10 cellular contexts compared by ENCODE assay signal in the genomic region with DNA sequence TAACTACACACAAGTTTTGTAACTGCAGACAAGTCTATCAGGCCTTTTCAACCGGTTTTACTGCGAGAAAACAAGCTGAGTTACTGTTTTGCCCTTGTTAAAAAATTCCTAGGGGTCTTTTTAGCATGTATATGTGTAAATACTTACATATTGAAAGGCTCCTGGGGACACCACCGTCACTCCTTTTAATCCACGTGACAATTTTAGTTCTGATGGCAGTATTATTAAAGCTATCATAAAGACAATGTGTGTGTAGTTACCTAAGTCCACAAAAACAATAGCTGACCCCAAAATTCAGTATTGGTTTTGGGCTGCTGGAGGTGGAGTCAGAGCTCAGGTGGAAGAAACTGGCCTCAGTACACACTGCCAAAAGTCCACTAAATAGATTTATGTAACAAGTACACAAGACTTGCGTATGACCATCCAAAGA. TPM values are rescaled to one million over a fixed set of nuclear protein-coding genes. Genes with fewer than 3 reads are reported as not detected.
DNase-seq lines count a peak whose midpoint lies in the region; ATAC-seq, FAIRE-seq and TF ChIP-seq lines count a peak whose summit lies in the region.
"Had no signal": no experiment of that assay in that cellular context is flagged by ENCODE, and none has a peak within 500 bp of the region (broad histone marks: within the 10 kb centered on the region; RNA-seq: fewer than 3 reads in every experiment).

No MANE protein-coding gene starts in this region.

- H3K56ac ChIP-seq in H1 (replicated peaks; ENCODE audit: insufficient read length, low read depth, low read length): no peak overlapping the region

- no TSS peak for BruUV-seq in PC-3 (replicated peaks; lab: Mats Ljungman, UMichigan)

- no peaks in the 10 kb centered on the region for H4K20me1 ChIP-seq in PC-3 (ENCODE audit: low read length)
- no peaks in the 10 kb centered on the region for H4K20me1 ChIP-seq in H1 (replicated peaks in 1 of 2; ENCODE audit: control insufficient read depth in 1 of 2, insufficient read depth in 2 of 2, low read length in 2 of 2)

- no peaks in the 10 kb centered on the region for H3K36me3 ChIP-seq in PC-3 (ENCODE audit: low read depth, low read length)
- H3K36me3 ChIP-seq in H1 (ENCODE audit: control insufficient read depth in 2 of 4, insufficient read depth in 4 of 4, low read length in 3 of 4): no peaks in the 10 kb centered on the region
- H3K36me3 ChIP-seq in psoas muscle (ENCODE audit: insufficient read depth in 1 of 2, low read depth in 1 of 2): no peaks in the 10 kb centered on the region
- no peaks in the 10 kb centered on the region for H3K36me3 ChIP-seq in Peyer's patch
- H3K36me3 ChIP-seq: ovary had no signal

- H3F3A ChIP-seq in PC-3 (ENCODE audit: low read length, unreplicated experiment): peaks cover 26% of the 10 kb centered on the region

- TF ChIP-seq POLR2A in H1 (IDR thresholded peaks at IDR 0.05; ENCODE audit: control extremely low read depth in 1 of 2, low read depth in 2 of 2, low read length in 2 of 2) (no peak), Peyer's patch (IDR thresholded peaks at IDR 0.05) (no peak)

- H3K4me3 ChIP-seq in PC-3 (ENCODE audit: low read length) (peak overlapping the region; percentile 71), H1 (ENCODE audit: extremely low read depth in 1 of 4, insufficient read depth in 2 of 4, low read depth in 3 of 4, low read length in 4 of 4) (no peak overlapping the region), psoas muscle (peak overlapping the region; percentile 61), Peyer's patch (peak overlapping the region in 1 of 4 donors; percentile 58)

- no peak for ATAC-seq in PC-3
- ATAC-seq in psoas muscle: no peak
- ATAC-seq in HG03039 (IDR thresholded peaks at IDR 0.05; ENCODE audit: unreplicated experiment): no peak

- no peaks in the 10 kb centered on the region for H3K23me2 ChIP-seq in H1 (ENCODE audit: low read depth, low read length)

- no peaks in the 10 kb centered on the region for H3K9me2 ChIP-seq in PC-3 (replicated peaks; ENCODE audit: low read length)

- H2BK15ac ChIP-seq in H1 (ENCODE audit: low read length): no peak overlapping the region

- no peak overlapping the region for H2BK12ac ChIP-seq in H1 (ENCODE audit: low read depth, low read length)

- H3K27ac ChIP-seq in PC-3 (ENCODE audit: low read length) (peak overlapping the region; percentile 74), H1 (ENCODE audit: low read depth, low read length) (0 out of 2 replicates have a peak overlapping the region, but pooled peaks have one; percentile 22), psoas muscle (no peak overlapping the region), Peyer's patch (peak overlapping the region in 2 of 4 donors; percentile 97 to 98)
- H3K27ac ChIP-seq: ovary had no signal

- H3K23ac ChIP-seq in H1 (ENCODE audit: insufficient read length): no peak overlapping the region

- no peak overlapping the region for H2BK20ac ChIP-seq in H1 (ENCODE audit: low read length)

- no peak for TF ChIP-seq RAD21 in H1 (IDR thresholded peaks at IDR 0.05 in 1 of 2, conservative IDR thresholded peaks at IDR 0.05 in 1 of 2; ENCODE audit: low read depth in 2 of 2, low read length in 2 of 2)

- H3K4me1 Mint-ChIP-seq in T-helper 1 cell treated with Interleukin-12 subunit alpha and Interleukin-12 subunit beta and Interleukin-4 antibody, amounts not matched to agents 30 μg/mL and 1 μg/mL, for 36 hours (ENCODE audit: low read depth): peaks cover 37% of the 10 kb centered on the region

- no peak for FAIRE-seq in H1 (lab: Jason Lieb, UNC)
- FAIRE-seq: H54 had no signal

- intact Hi-C loops in PC-3 (cut with micrococcal nuclease) (loop anchor here (1.0 to 5.0 kb wide), 3 partner anchors 9 to 1846 kb away; a partner anchor contains a TSS), psoas muscle (cut with DNase I) (no loop called here)

- no peak overlapping the region for H4K91ac ChIP-seq in H1 (replicated peaks; ENCODE audit: insufficient read length, low read length)

- no peak overlapping the region for H2AK5ac ChIP-seq in H1 (ENCODE audit: low read depth, low read length)

- H3K79me2 ChIP-seq in PC-3 (ENCODE audit: low read length) (no peaks in the 10 kb centered on the region), H1 (ENCODE audit: control insufficient read depth in 1 of 2, insufficient read depth in 2 of 2, low read length in 2 of 2) (no peaks in the 10 kb centered on the region)

- no peak overlapping the region for H2BK120ac ChIP-seq in H1 (replicated peaks; ENCODE audit: low read depth, low read length)

- no peak overlapping the region for H4K5ac ChIP-seq in H1 (ENCODE audit: insufficient read length, low read depth, low read length)

- peak overlapping the region; percentile 100 for H3K27ac Mint-ChIP-seq in T-helper 1 cell treated with Interleukin-12 subunit alpha and Interleukin-12 subunit beta and Interleukin-4 antibody, amounts not matched to agents 30 μg/mL and 1 μg/mL, for 36 hours

- H3K14ac ChIP-seq in H1 (ENCODE audit: insufficient read length): no peak overlapping the region

- H3K4me2 ChIP-seq in PC-3 (ENCODE audit: low read length) (peak overlapping the region; percentile 97), H1 (ENCODE audit: insufficient read depth in 1 of 2, low read depth in 2 of 2, low read length in 2 of 2) (no peak overlapping the region)

- POLR2A ChIA-PET in PC-3 (lab: Charles Lee; ENCODE audit: unreplicated experiment): interaction anchor here (0.6 to 2.1 kb wide), 11 partner anchors 9 to 1817 kb away, joined by 3 to 22 read pairs (median 7); a partner anchor contains a TSS
- POLR2A ChIA-PET in H1 (lab: Charles Lee; ENCODE audit: partially characterized antibody): interaction anchor here (0.6 to 43.5 kb wide), 19 partner anchors 8 to 1828 kb away, joined by 3 to 1982 read pairs (median 6); a partner anchor contains a TSS

- no peak overlapping the region for H2AFZ ChIP-seq in PC-3 (ENCODE audit: low read length)
- H2AFZ ChIP-seq in H1 (ENCODE audit: low read length): no peak overlapping the region

- no peak overlapping the region for H3K18ac ChIP-seq in H1 (ENCODE audit: extremely low read depth, low read length)

- H3K9me3 ChIP-seq in PC-3 (ENCODE audit: low read length) (no peaks in the 10 kb centered on the region), H1 (ENCODE audit: insufficient read depth in 2 of 2, low read depth in 1 of 2, low read length in 1 of 2) (peaks cover 2 to 5% of the 10 kb centered on the region in 2 experiments; a peak in 1 of 4 replicates), psoas muscle (no peaks in the 10 kb centered on the region), Peyer's patch (no peaks in the 10 kb centered on the region)
- H3K9me3 ChIP-seq: ovary had no signal

- TF ChIP-seq EP300 in H1 (IDR thresholded peaks at IDR 0.05; ENCODE audit: borderline replicate concordance in 1 of 2, low read depth in 2 of 2, low read length in 2 of 2): no peak

- no peak for TF ChIP-seq CTCF in PC-3 (conservative IDR thresholded peaks at IDR 0.05; ENCODE audit: low read depth, low read length)
- TF ChIP-seq CTCF in H1 (IDR thresholded peaks at IDR 0.05; ENCODE audit: control extremely low read depth in 1 of 3, insufficient read depth in 1 of 3, low read depth in 1 of 3, low read length in 3 of 3): no peak
- TF ChIP-seq CTCF in psoas muscle (IDR thresholded peaks at IDR 0.05): no peak
- no peak for TF ChIP-seq CTCF in Peyer's patch (IDR thresholded peaks at IDR 0.05)

- CTCF ChIA-PET in PC-3 (lab: Charles Lee) (no interaction called here), H1 (lab: Charles Lee; ENCODE audit: partially characterized antibody) (interaction anchor here (0.8 to 1.4 kb wide), 3 partner anchors 11 to 169 kb away, joined by 3 to 4 read pairs (median 3); no protein-coding TSS in a partner anchor)

- H3K27me3 ChIP-seq in PC-3 (ENCODE audit: low read length): no peaks in the 10 kb centered on the region
- H3K27me3 ChIP-seq in H1 (replicated peaks in 1 of 4; ENCODE audit: control insufficient read depth in 3 of 4, extremely low read depth in 1 of 4, insufficient read depth in 3 of 4, low read length in 3 of 4): no peaks in the 10 kb centered on the region
- H3K27me3 ChIP-seq in psoas muscle (ENCODE audit: insufficient read depth in 3 of 3, low read length in 2 of 3): peaks cover 0 to 2% (median 0%) of the 10 kb centered on the region in 3 donors
- no peaks in the 10 kb centered on the region for H3K27me3 ChIP-seq in Peyer's patch
- H3K27me3 ChIP-seq: ovary had no signal

- H3K9ac ChIP-seq in PC-3 (ENCODE audit: low read length) (peak overlapping the region; percentile 69), H1 (replicated peaks in 1 of 4; ENCODE audit: extremely low read depth in 1 of 4, low read depth in 3 of 4, low read length in 3 of 4) (no peak overlapping the region)

- DNase-seq in T-helper 1 cell: no peak
- DNase-seq in PC-3: peak; percentile 67
- no peak for DNase-seq in H1 (ENCODE audit: low read depth in 1 of 2, low spot score in 2 of 2)
- no peak for DNase-seq in psoas muscle
- DNase-seq in Peyer's patch: no peak
- no peak for DNase-seq in GM19240 (ENCODE audit: insufficient read length, low spot score)

- H3K4me3 Mint-ChIP-seq in T-helper 1 cell treated with Interleukin-12 subunit alpha and Interleukin-12 subunit beta and Interleukin-4 antibody, amounts not matched to agents 30 μg/mL and 1 μg/mL, for 36 hours: peak overlapping the region; percentile 88

- no peak overlapping the region for H3K4ac ChIP-seq in H1 (replicated peaks; ENCODE audit: insufficient read length, low read depth, low read length)

- H2BK5ac ChIP-seq in H1 (ENCODE audit: low read depth, low read length): no peak overlapping the region

- WGBS in H1 (ENCODE audit: extremely low coverage in 1 of 2, insufficient coverage in 1 of 2, insufficient read length in 1 of 2, insufficient replicate concordance in 2 of 2, low coverage in 1 of 2, low lambda C conversion rate in 2 of 2, missing lambda C conversion rate in 1 of 2), 2 experiments: 70% methylated on average over 5 of the region's 5 CpGs; no CpG with 5 or more reads in 1 of the 2 experiments
- WGBS in psoas muscle, 3 donors: 33 to 44% (median 39%) methylated on average over 5 of the region's 5 CpGs

- no peaks in the 10 kb centered on the region for H3K36me3 Mint-ChIP-seq in T-helper 1 cell treated with Interleukin-12 subunit alpha and Interleukin-12 subunit beta and Interleukin-4 antibody, amounts not matched to agents 30 μg/mL and 1 μg/mL, for 36 hours (ENCODE audit: low read depth)

- H3K79me1 ChIP-seq in H1 (ENCODE audit: low read depth, low read length): no peaks in the 10 kb centered on the region

- no peak overlapping the region for H4K8ac ChIP-seq in H1 (ENCODE audit: extremely low read depth, insufficient read depth, low read length)

- H3K4me1 ChIP-seq in PC-3 (ENCODE audit: insufficient read depth, low read length) (peaks cover 21% of the 10 kb centered on the region), H1 (replicated peaks in 1 of 4; ENCODE audit: control insufficient read depth in 3 of 4, insufficient read depth in 4 of 4, low read length in 3 of 4) (peaks cover 0 to 4% (median under 1%) of the 10 kb centered on the region in 4 experiments; a peak in 1 of 7 replicates), psoas muscle (peaks cover 8% of the 10 kb centered on the region), Peyer's patch (peaks cover 0 to 23% (median 0%) of the 10 kb centered on the region in 4 donors)

- H3K27me3 Mint-ChIP-seq in T-helper 1 cell treated with Interleukin-12 subunit alpha and Interleukin-12 subunit beta and Interleukin-4 antibody, amounts not matched to agents 30 μg/mL and 1 μg/mL, for 36 hours (ENCODE audit: low read depth): no peaks in the 10 kb centered on the region

- no peaks in the 10 kb centered on the region for H3K9me3 Mint-ChIP-seq in T-helper 1 cell treated with Interleukin-12 subunit alpha and Interleukin-12 subunit beta and Interleukin-4 antibody, amounts not matched to agents 30 μg/mL and 1 μg/mL, for 36 hours

RNA-seq across cellular contexts. Expression of a gene that starts 41.3 kb away (rescaled TPM):
- total RNA-seq in PC-3 (2014; rRNA removed) (not detected in 2 replicates), psoas muscle (1 to 10 TPM in 3 of 4 donors, under 1 TPM in 1; 0.99 to 2.7 (median 1.6) TPM), Peyer's patch (10 to 100 TPM in 2 of 4 donors, 1 to 10 TPM in 2; 8.1 to 13.2 (median 9.7) TPM)
- 1.6 and 2.0 TPM in 2 replicates for total RNA-seq in H1 (2021; fragmentation: NEBNext Ultra II Directional; extraction: Animal tissue kit (Norgen Biotek cat#: 25700))
- polyA plus RNA-seq in H1 (2011; rRNA removed) (0.80 and 1.6 TPM in 2 replicates), psoas muscle (1 to 10 TPM in 1 of 3 donors, under 1 TPM in 2; 0.32 to 1.2 (median 0.40) TPM)
- 2.0 TPM for polyA plus RNA-seq in H1 (2011; cell fraction: cytosol; rRNA removed)
- polyA plus RNA-seq in H1 (2011; cell fraction: nucleus; rRNA removed): 2.1 TPM
- polyA plus RNA-seq in H1 (2012, experiment 1 of 2): 1.9 to 3.3 TPM (median 2.0 TPM) in 4 replicates
- polyA plus RNA-seq in H1 (2012, experiment 2 of 2): 0.33 TPM
- polyA plus RNA-seq in H1 (2013, experiment 1 of 2): 0.95 TPM
- 1.4 TPM for polyA plus RNA-seq in H1 (2013, experiment 2 of 2)
- 3.2 and 3.4 TPM in 2 replicates for polyA minus RNA-seq in H1 (2011; rRNA and poly(A)+ RNA removed)
- polyA minus RNA-seq in H1 (2011; cell fraction: cytosol; rRNA and poly(A)+ RNA removed): 1.5 TPM
- 3.6 TPM for polyA minus RNA-seq in H1 (2011; cell fraction: nucleus; rRNA and poly(A)+ RNA removed)

Comparison
In these comparisons a context has a peak if more than half of its experiments do, and no peak if none do; other contexts are left out.
1. H3K4me3 ChIP-seq: peak in PC-3 (single experiment) and psoas muscle (single experiment); none in H1 (0 of 4).